ENCODE assay signal across 25 cellular contexts in the genomic region with DNA sequence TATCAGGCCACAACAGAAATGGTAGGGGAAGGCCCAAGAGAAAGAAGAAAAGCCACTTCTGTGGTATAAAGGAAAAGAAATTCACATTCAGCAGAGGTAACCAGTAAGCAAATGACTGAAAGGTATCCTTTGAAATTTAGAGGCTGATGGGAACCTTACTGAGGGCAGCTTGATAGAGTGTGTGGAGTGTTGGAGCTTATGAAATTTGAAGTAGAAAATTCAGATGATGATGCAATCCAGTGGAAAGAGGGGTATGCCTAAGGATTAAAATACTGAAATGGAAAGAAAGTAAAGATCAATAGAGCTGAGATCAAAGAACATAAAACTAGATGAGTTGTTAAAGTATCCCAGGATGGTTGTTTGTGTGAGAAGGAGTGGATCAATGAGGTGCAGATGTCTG. TPM values are rescaled to one million over a fixed set of nuclear protein-coding genes. Genes with fewer than 3 reads are reported as not detected.
DNase-seq lines count a peak whose midpoint lies in the region; ATAC-seq, FAIRE-seq and TF ChIP-seq lines count a peak whose summit lies in the region.
"Had no signal": no experiment of that assay in that cellular context is flagged by ENCODE, and none has a peak within 500 bp of the region (broad histone marks: within the 10 kb centered on the region; RNA-seq: fewer than 3 reads in every experiment).

No MANE protein-coding gene starts in this region.

- no peaks in the 10 kb centered on the region for H3K9me3 ChIP-seq in IMR-90 (ENCODE audit: control insufficient read depth, insufficient read depth, low read length)
- no peaks in the 10 kb centered on the region for H3K9me3 ChIP-seq in neural progenitor cell (ENCODE audit: low read depth)
- H3K9me3 ChIP-seq in upper lobe of right lung = no peaks in the 10 kb centered on the region
- H3K9me3 ChIP-seq: BE2C, BLaER1 had no signal

- ATAC-seq in IMR-90 (ENCODE audit: low read depth) (no peak), upper lobe of right lung (no peak)
- ATAC-seq: GM12878 had no signal

- H3K27ac ChIP-seq in IMR-90 (ENCODE audit: insufficient read depth, low read length) (no peak overlapping the region), neural progenitor cell (no peak overlapping the region), upper lobe of right lung (no peak overlapping the region)
- H3K27ac ChIP-seq: BLaER1 had no signal

- no peak for TF ChIP-seq CTCF in IMR-90 (conservative IDR thresholded peaks at IDR 0.05; ENCODE audit: low read depth, low read length)
- TF ChIP-seq CTCF in neural progenitor cell (IDR thresholded peaks at IDR 0.05) = no peak
- no peak for TF ChIP-seq CTCF in upper lobe of right lung (IDR thresholded peaks at IDR 0.05)

- H2AFZ ChIP-seq in IMR-90 (replicated peaks; ENCODE audit: low read length, poor library complexity) = no peak overlapping the region
- H2AFZ ChIP-seq in neural progenitor cell (replicated peaks) = no peak overlapping the region

- H2BK5ac ChIP-seq in IMR-90 (ENCODE audit: low read depth, low read length, poor library complexity, severe bottlenecking) = no peak overlapping the region

- CTCF ChIA-PET in IMR-90 (lab: Yijun Ruan, JAX) = no interaction called here

- H3K79me2 ChIP-seq in neural progenitor cell (ENCODE audit: low read depth) = no peaks in the 10 kb centered on the region

- H3K4me2 ChIP-seq in IMR-90 (ENCODE audit: low read depth, low read length) (no peak overlapping the region), neural progenitor cell (no peak overlapping the region)
- H3K4me2 ChIP-seq: BLaER1 had no signal

- no peaks in the 10 kb centered on the region for H3K9me1 ChIP-seq in IMR-90 (ENCODE audit: insufficient read depth, low read length)

- no peaks in the 10 kb centered on the region for H3K36me3 Mint-ChIP-seq in neural progenitor cell
- H3K36me3 Mint-ChIP-seq: CD14-positive monocyte; CD4-positive, alpha-beta memory T cell; CD4-positive, CD25-positive, alpha-beta regulatory T cell; CD8-positive, alpha-beta memory T cell had no signal

- intact Hi-C loops in IMR-90 (cut with micrococcal nuclease) = no loop called here
- intact Hi-C loops in upper lobe of right lung (cut with DNase I) = no loop called here

- no peak overlapping the region for H3K4ac ChIP-seq in IMR-90 (ENCODE audit: low read depth, low read length)

- H4K8ac ChIP-seq in IMR-90 (ENCODE audit: low read depth in 2 of 2, low read length in 2 of 2) = no peak overlapping the region

- H3K79me1 ChIP-seq in IMR-90 (ENCODE audit: low read depth in 1 of 2, low read length in 2 of 2) = no peaks in the 10 kb centered on the region

- TF ChIP-seq POLR2A in IMR-90 (IDR thresholded peaks at IDR 0.05; ENCODE audit: low read depth, low read length) (no peak), GM12891 (IDR thresholded peaks at IDR 0.05; ENCODE audit: low read depth, low read length) (no peak)

- H4K20me1 ChIP-seq in IMR-90 (ENCODE audit: insufficient read depth, low read length) (no peaks in the 10 kb centered on the region), neural progenitor cell (ENCODE audit: low read depth) (no peaks in the 10 kb centered on the region)
- H4K20me1 ChIP-seq: BLaER1 had no signal

- peaks cover 38% of the 10 kb centered on the region for H3K4me1 Mint-ChIP-seq in neural progenitor cell
- H3K4me1 Mint-ChIP-seq: CD14-positive monocyte; CD4-positive, alpha-beta memory T cell; CD8-positive, alpha-beta memory T cell had no signal

- peak overlapping the region; percentile 75 for H3K27ac Mint-ChIP-seq in neural progenitor cell
- H3K27ac Mint-ChIP-seq: CD14-positive monocyte; CD4-positive, alpha-beta memory T cell; CD8-positive, alpha-beta memory T cell had no signal

- H4K5ac ChIP-seq in IMR-90 (ENCODE audit: low read depth, low read length) = no peak overlapping the region

- no peak overlapping the region for H3K9ac ChIP-seq in IMR-90 (ENCODE audit: low read depth, low read length)
- no peak overlapping the region for H3K9ac ChIP-seq in neural progenitor cell
- H3K9ac ChIP-seq: BLaER1 had no signal

- H2BK15ac ChIP-seq in IMR-90 (ENCODE audit: low read depth, low read length) = no peak overlapping the region

- no peak overlapping the region for H4K91ac ChIP-seq in IMR-90 (ENCODE audit: insufficient read depth, low read depth, low read length)

- H3K4me3 ChIP-seq in IMR-90 (ENCODE audit: insufficient read depth, low read depth, low read length) = no peak overlapping the region
- H3K4me3 ChIP-seq in neural progenitor cell = no peak overlapping the region
- no peak overlapping the region for H3K4me3 ChIP-seq in upper lobe of right lung
- H3K4me3 ChIP-seq: BLaER1, GM12878 had no signal

- peaks cover 4% of the 10 kb centered on the region; the same call in 1 of the 2 replicates for H3K4me1 ChIP-seq in IMR-90 (ENCODE audit: control insufficient read depth, insufficient read depth, low read length)
- peaks cover 32% of the 10 kb centered on the region for H3K4me1 ChIP-seq in neural progenitor cell
- no peaks in the 10 kb centered on the region for H3K4me1 ChIP-seq in upper lobe of right lung
- H3K4me1 ChIP-seq: BE2C had no signal

- H3K18ac ChIP-seq in IMR-90 (ENCODE audit: low read depth, low read length) = no peak overlapping the region

- H3K36me3 ChIP-seq in IMR-90 (ENCODE audit: control insufficient read depth, insufficient read depth, low read length) = no peaks in the 10 kb centered on the region
- H3K36me3 ChIP-seq in neural progenitor cell = no peaks in the 10 kb centered on the region
- H3K36me3 ChIP-seq in upper lobe of right lung = no peaks in the 10 kb centered on the region
- H3K36me3 ChIP-seq: BE2C, BLaER1 had no signal

- no peak for FAIRE-seq in GM12891 (lab: Jason Lieb, UNC)
- FAIRE-seq: A204.1, GM12878, GM19239 had no signal

- POLR2A ChIA-PET in IMR-90 (lab: Charles Lee; ENCODE audit: unreplicated experiment) = no interaction called here

- dilution Hi-C loops in IMR-90 (cut with HindIII; ENCODE audit: low sequenced_read_pairs, unreplicated experiment) = no loop called here

- no peak overlapping the region for H2AK5ac ChIP-seq in IMR-90 (ENCODE audit: low read depth, low read length)

- BruUV-seq in IMR-90 (replicated peaks; lab: Mats Ljungman, UMichigan) = no TSS peak

- H3K4me3 Mint-ChIP-seq in neural progenitor cell = peak overlapping the region; percentile 25
- H3K4me3 Mint-ChIP-seq: CD14-positive monocyte; CD4-positive, alpha-beta memory T cell; CD4-positive, CD25-positive, alpha-beta regulatory T cell; CD8-positive, alpha-beta memory T cell had no signal

- H3K27me3 ChIP-seq in IMR-90 (ENCODE audit: control insufficient read depth, insufficient read depth, low read length) = peaks cover 2% of the 10 kb centered on the region
- no peaks in the 10 kb centered on the region for H3K27me3 ChIP-seq in neural progenitor cell
- H3K27me3 ChIP-seq in upper lobe of right lung = no peaks in the 10 kb centered on the region
- H3K27me3 ChIP-seq: BLaER1 had no signal

- in situ Hi-C loops in IMR-90 (cut with MboI; ENCODE audit: low sequenced_read_pairs) = no loop called here

- peaks cover 30% of the 10 kb centered on the region for H3F3A ChIP-seq in neural progenitor cell (ENCODE audit: low read depth)

- H3K56ac ChIP-seq in IMR-90 (ENCODE audit: extremely low read depth, insufficient read depth, low read length) = no peak overlapping the region

- TF ChIP-seq RAD21 in IMR-90 (IDR thresholded peaks at IDR 0.05; ENCODE audit: low read length) = no peak

- no peak overlapping the region for H2BK20ac ChIP-seq in IMR-90 (ENCODE audit: low read depth, low read length)

- no peak overlapping the region for H2AK9ac ChIP-seq in IMR-90 (replicated peaks; ENCODE audit: low read depth, low read length, poor library complexity)

- H3K9me3 Mint-ChIP-seq in neural progenitor cell = peaks cover 3% of the 10 kb centered on the region
- H3K9me3 Mint-ChIP-seq: CD4-positive, alpha-beta memory T cell had no signal

- peaks cover 9% of the 10 kb centered on the region for H3K27me3 Mint-ChIP-seq in neural progenitor cell (ENCODE audit: insufficient read depth, low read depth)

- no peak overlapping the region for H3K14ac ChIP-seq in IMR-90 (replicated peaks; ENCODE audit: low read depth, low read length)

- no peak for DNase-seq in IMR-90
- peak; percentile 47 for DNase-seq in OCI-M1 (lab: John Stamatoyannopoulos, UW)
- DNase-seq in neural progenitor cell (ENCODE audit: low spot score) = no peak
- DNase-seq in GM12891 (ENCODE audit: insufficient read length, low spot score) = no peak
- DNase-seq in upper lobe of right lung = no peak
- DNase-seq: 8988T; ACHN; BE2C; C1 segment of cervical spinal cord; CD4-positive, alpha-beta memory T cell; CD4-positive, CD25-positive, alpha-beta regulatory T cell; CD8-positive, alpha-beta memory T cell; COR-L47; DMS 273 treated with DMSO at 0.1 percent for 48 hours; DMS153; DMS53; DMS79; DND-41; EL; GDM1 had no signal

- no peak overlapping the region for H2BK120ac ChIP-seq in IMR-90 (ENCODE audit: low read depth, low read length)

- no peak overlapping the region for H3K23ac ChIP-seq in IMR-90 (ENCODE audit: low read depth, low read length)

TF ChIP-seq in IMR-90, 13 proteins besides CTCF, POLR2A, EP300 and RAD21:
- no peak for TF ChIP-seq NFE2L2 (IDR thresholded peaks at IDR 0.05; ENCODE audit: low read depth, low read length)
- TF ChIP-seq RCOR1 (IDR thresholded peaks at IDR 0.05; ENCODE audit: insufficient replicate concordance, low read length) = no peak
- peak; percentile 40; the same call in 1 of the 2 replicates for TF ChIP-seq CEBPB (IDR thresholded peaks at IDR 0.05; ENCODE audit: low read depth, low read length)
- no peak for TF ChIP-seq MAZ (IDR thresholded peaks at IDR 0.05; ENCODE audit: borderline replicate concordance, low read depth, low read length)

TF ChIP-seq in GM12891, 5 proteins besides CTCF, POLR2A, EP300 and RAD21:
- TF ChIP-seq POU2F2 (IDR thresholded peaks at IDR 0.05; ENCODE audit: low read depth, low read length) (no peak), POLR2AphosphoS5 (IDR thresholded peaks at IDR 0.05; ENCODE audit: low read depth, low read length) (no peak), TAF1 (IDR thresholded peaks at IDR 0.05; ENCODE audit: low read depth, low read length) (no peak), SPI1 (IDR thresholded peaks at IDR 0.05; ENCODE audit: low read depth, low read length) (no peak), PAX5 (IDR thresholded peaks at IDR 0.05; ENCODE audit: insufficient read depth, low read length, severe bottlenecking) (no peak)

RNA-seq across cellular contexts. Expression of gene RFXAP, which starts 42.8 kb away (rescaled TPM):
- total RNA-seq in IMR-90 (2012; rRNA removed) (0.54 and 0.83 TPM in 2 replicates), neural progenitor cell (ENCODE audit: low replicate concordance) (7.5 and 10.4 TPM in 2 replicates), upper lobe of right lung (5.3 TPM)
- polyA plus RNA-seq in IMR-90 (2012; rRNA removed) = 2.2 and 2.7 TPM in 2 replicates
- polyA plus RNA-seq in IMR-90 (2012; cell fraction: cytosol; rRNA removed) = 1.1 and 1.5 TPM in 2 replicates
- 2.0 and 5.4 TPM in 2 replicates for polyA plus RNA-seq in IMR-90 (2012; cell fraction: nucleus; rRNA removed; ENCODE audit: low replicate concordance)
- 5.0 TPM for polyA plus RNA-seq in GM12891 (2012; ENCODE audit: low read depth, missing spikeins)
